24 cellular contexts compared by ENCODE assay signal in the genomic region with DNA sequence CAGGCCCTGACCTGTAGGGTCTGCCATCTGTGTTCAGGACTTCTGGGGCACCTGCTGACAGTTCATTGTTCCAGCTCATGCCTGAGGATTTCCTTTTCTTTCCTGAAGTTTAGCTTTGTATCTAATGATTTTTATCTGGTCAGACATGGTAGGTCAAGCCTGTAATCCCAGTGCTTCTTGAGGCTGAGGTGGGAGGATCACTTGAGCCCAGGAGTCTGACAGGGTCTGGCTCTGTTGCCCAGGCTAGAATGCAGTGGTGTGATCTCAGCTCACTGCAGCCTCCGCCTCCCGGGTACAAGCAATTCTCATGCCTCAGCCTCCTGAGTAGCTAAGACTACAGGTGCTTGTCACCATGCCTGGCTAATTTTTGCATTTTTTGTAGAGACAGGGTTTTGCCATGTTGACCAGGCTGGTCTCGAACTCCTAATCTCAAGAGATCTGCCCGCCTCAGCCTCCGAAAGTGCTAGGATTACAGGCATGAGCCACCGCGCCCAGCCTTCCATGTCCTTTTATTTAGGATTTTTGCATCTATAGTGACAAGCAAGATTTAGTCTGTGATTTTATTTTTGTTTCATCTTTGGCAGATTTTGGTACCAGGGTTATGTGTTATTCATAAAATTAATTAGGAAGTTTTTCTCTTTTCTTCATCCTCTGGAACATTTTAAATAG. TPM values are rescaled to one million over a fixed set of nuclear protein-coding genes. Genes with fewer than 3 reads are reported as not detected.
"Had no signal": no experiment of that assay in that cellular context is flagged by ENCODE, and none has a peak within 500 bp of the region (broad histone marks: within the 10 kb centered on the region; RNA-seq: fewer than 3 reads in every experiment).

No MANE protein-coding gene starts in this region.

- H3K27ac Mint-ChIP-seq: activated CD4-positive, alpha-beta memory T cell treated with anti-CD3 and anti-CD28 coated beads, Interleukin-2, amount 10 ng/mL, durations not matched to agents 7 days and 5 days; activated CD4-positive, alpha-beta T cell treated with anti-CD3 and anti-CD28 coated beads for 36 hours; activated naive CD4-positive, alpha-beta T cell treated with anti-CD3 and anti-CD28 coated beads, Interleukin-2, amount 50 U/mL, for 72 hours; activated naive CD8-positive, alpha-beta T cell treated with anti-CD3 and anti-CD28 coated beads, Interleukin-2, amount 50 U/mL, for 24 hours; T-cell had no signal

- H3K4me3 ChIP-seq: ascending aorta, body of pancreas had no signal

- H3K36me3 Mint-ChIP-seq: T-cell had no signal

- ATAC-seq: activated CD4-positive, alpha-beta T cell treated with anti-CD3 and anti-CD28 coated beads for 36 hours; activated naive CD4-positive, alpha-beta T cell treated with anti-CD3 and anti-CD28 coated beads, Interleukin-2, amount 50 U/mL, for 72 hours; activated naive CD8-positive, alpha-beta T cell treated with anti-CD3 and anti-CD28 coated beads, Interleukin-2, amount 50 U/mL, for 24 hours; body of pancreas; PC-3; T-cell had no signal

- H3K36me3 ChIP-seq: ascending aorta had no signal

- H3K27me3 ChIP-seq: ascending aorta, body of pancreas had no signal

- H3K4me3 Mint-ChIP-seq: activated CD4-positive, alpha-beta memory T cell treated with anti-CD3 and anti-CD28 coated beads, Interleukin-2, amount 10 ng/mL, durations not matched to agents 7 days and 5 days; activated CD4-positive, alpha-beta T cell treated with anti-CD3 and anti-CD28 coated beads for 36 hours; activated naive CD8-positive, alpha-beta T cell treated with anti-CD3 and anti-CD28 coated beads, Interleukin-2, amount 50 U/mL, for 24 hours; T-cell had no signal

- H3K4me1 Mint-ChIP-seq: activated CD4-positive, alpha-beta memory T cell treated with anti-CD3 and anti-CD28 coated beads, Interleukin-2, amount 10 ng/mL, durations not matched to agents 7 days and 5 days; activated CD4-positive, alpha-beta T cell treated with anti-CD3 and anti-CD28 coated beads for 36 hours; activated naive CD8-positive, alpha-beta T cell treated with anti-CD3 and anti-CD28 coated beads, Interleukin-2, amount 50 U/mL, for 24 hours; T-cell had no signal

- H3K9me3 Mint-ChIP-seq: activated CD4-positive, alpha-beta memory T cell treated with anti-CD3 and anti-CD28 coated beads, Interleukin-2, amount 10 ng/mL, durations not matched to agents 7 days and 5 days had no signal

- DNase-seq: activated CD4-positive, alpha-beta memory T cell treated with anti-CD3 and anti-CD28 coated beads, Interleukin-2, amount 10 ng/mL, durations not matched to agents 7 days and 5 days; activated CD4-positive, alpha-beta T cell treated with anti-CD3 and anti-CD28 coated beads for 36 hours; activated CD4-positive, alpha-beta T cell treated with anti-CD3 and anti-CD28 coated beads, Interleukin-2, amount 50 U/mL, for 1 hour; activated CD8-positive, alpha-beta memory T cell treated with anti-CD3 and anti-CD28 coated beads, Interleukin-2, amount 50 U/mL, for 4 hours; activated naive CD4-positive, alpha-beta T cell treated with Interleukin-2 at 50 U/mL for 16 hours; activated naive CD8-positive, alpha-beta T cell treated with anti-CD3 and anti-CD28 coated beads, Interleukin-2, amount 50 U/mL, for 24 hours; activated T-cell treated with anti-CD3 and anti-CD28 coated beads, Interleukin-2, amount 50 U/mL, for 1 hour; amniotic stem cell; body of pancreas; central memory CD4-positive, alpha-beta T cell; NCI-H1092; NCI-H1417; NCI-H1930; NCI-H446; NCI-H524; PC-3; SHP77; T-cell had no signal

- H3K9me3 ChIP-seq: ascending aorta, body of pancreas had no signal

- H3K4me1 ChIP-seq: ascending aorta, body of pancreas had no signal

- H3K27ac ChIP-seq: ascending aorta, body of pancreas, KMS-11, VCaP had no signal

RNA-seq across cellular contexts. Expression of gene CHST8, which starts 33.2 kb away (rescaled TPM):
- total RNA-seq: activated CD4-positive, alpha-beta memory T cell treated with anti-CD3 and anti-CD28 coated beads, Interleukin-2, amount 10 ng/mL, durations not matched to agents 7 days and 5 days; activated CD4-positive, alpha-beta T cell treated with anti-CD3 and anti-CD28 coated beads for 36 hours; activated naive CD4-positive, alpha-beta T cell treated with anti-CD3 and anti-CD28 coated beads, Interleukin-2, amount 50 U/mL, for 72 hours; ascending aorta; MCF 10A; T-cell; T-helper 2 cell treated with Interferon-gamma antibody and Interleukin-4, amounts not matched to agents 100 ng/mL and 5 ng/mL, for 36 hours had no signal
